23 cellular contexts compared by ENCODE assay signal in genomic region chr5:178606269-178606668, GRCh38. TPM values are rescaled to one million over a fixed set of nuclear protein-coding genes. Genes with fewer than 3 reads are reported as not detected.
DNase-seq lines count a peak whose midpoint lies in the region; ATAC-seq, FAIRE-seq and TF ChIP-seq lines count a peak whose summit lies in the region.
"Had no signal": no experiment of that assay in that cellular context is flagged by ENCODE, and none has a peak within 500 bp of the region (broad histone marks: within the 10 kb centered on the region; RNA-seq: fewer than 3 reads in every experiment).

No MANE protein-coding gene starts in this region.

- DNase-seq in Right ventricle myocardium inferior (ENCODE audit: missing footprints) (no peak), left cardiac atrium (no peak), IMR-90 (no peak), choroid plexus epithelial cell (ENCODE audit: low read depth) (peak; percentile 62), myocyte (ENCODE audit: low read depth) (peak; percentile 8), dedifferentiated amniotic fluid mesenchymal stem cell (ENCODE audit: extremely low spot score) (no peak), GF-D8 (lab: John Stamatoyannopoulos, UW) (no peak), H54 (ENCODE audit: insufficient read length, low spot score) (no peak)
- DNase-seq: CD8-positive, alpha-beta memory T cell; DND-41; HCEC 1CT; NCI-H1048; NCI-H1436 treated with DMSO at 0.1 percent for 48 hours; NCI-H2081 treated with DMSO at 0.1 percent for 48 hours; NCI-H510A treated with DMSO at 0.1 percent for 48 hours; PC-9 had no signal

- peaks cover 31% of the 10 kb centered on the region for H3K36me3 ChIP-seq in IMR-90 (ENCODE audit: control insufficient read depth, insufficient read depth, low read length)

- ATAC-seq in Right ventricle myocardium inferior: peak; percentile 31
- ATAC-seq in left cardiac atrium: no peak
- ATAC-seq in IMR-90 (ENCODE audit: low read depth): no peak; the same call in 1 of the 2 replicates
- ATAC-seq: GM12878, K562 had no signal

- H3K4me3 ChIP-seq in IMR-90 (ENCODE audit: insufficient read depth, low read depth, low read length) (no peak overlapping the region), choroid plexus epithelial cell (ENCODE audit: low read depth, low read length) (no peak overlapping the region)
- H3K4me3 ChIP-seq: BLaER1 treated with 17β-estradiol and CSF1 and Interleukin-3, amounts not matched to agents 10 nM and 100 nM; GM12878; K562; PC-9 had no signal

- H3K79me1 ChIP-seq in IMR-90 (ENCODE audit: low read depth in 1 of 2, low read length in 2 of 2): peaks cover 4 to 7% of the 10 kb centered on the region in 2 experiments; a peak in 2 of 4 replicates

- peaks cover 2% of the 10 kb centered on the region; the same call in 1 of the 2 replicates for H3K4me1 ChIP-seq in IMR-90 (ENCODE audit: control insufficient read depth, insufficient read depth, low read length)
- H3K4me1 ChIP-seq: BLaER1 treated with 17β-estradiol and CSF1 and Interleukin-3, amounts not matched to agents 10 nM and 100 nM had no signal

- no peaks in the 10 kb centered on the region for H3K9me3 ChIP-seq in IMR-90 (ENCODE audit: control insufficient read depth, insufficient read depth, low read length)

- H3K4ac ChIP-seq in IMR-90 (ENCODE audit: low read depth, low read length): no peak overlapping the region

- H3K9me1 ChIP-seq in IMR-90 (ENCODE audit: insufficient read depth, low read length): no peaks in the 10 kb centered on the region

- H3K9ac ChIP-seq in IMR-90 (ENCODE audit: low read depth, low read length): no peak overlapping the region
- H3K9ac ChIP-seq: BLaER1 treated with 17β-estradiol and CSF1 and Interleukin-3, amounts not matched to agents 10 nM and 100 nM had no signal

- H2BK120ac ChIP-seq in IMR-90 (ENCODE audit: low read depth, low read length): no peak overlapping the region

- H3K27me3 ChIP-seq in IMR-90 (ENCODE audit: control insufficient read depth, insufficient read depth, low read length): no peaks in the 10 kb centered on the region
- H3K27me3 ChIP-seq: BLaER1 treated with 17β-estradiol and CSF1 and Interleukin-3, amounts not matched to agents 10 nM and 100 nM had no signal

- H2BK5ac ChIP-seq in IMR-90 (ENCODE audit: low read depth, low read length, poor library complexity, severe bottlenecking): no peak overlapping the region

- POLR2A ChIA-PET in IMR-90 (lab: Charles Lee; ENCODE audit: unreplicated experiment): no interaction called here

- H4K91ac ChIP-seq in IMR-90 (ENCODE audit: insufficient read depth, low read depth, low read length): no peak overlapping the region

- no peak overlapping the region for H2BK15ac ChIP-seq in IMR-90 (ENCODE audit: low read depth, low read length)

- dilution Hi-C loops in IMR-90 (cut with HindIII; ENCODE audit: low sequenced_read_pairs, unreplicated experiment): no loop called here

- no peak overlapping the region for H3K18ac ChIP-seq in IMR-90 (ENCODE audit: low read depth, low read length)

- 100% methylated on average over 2 of the region's 3 CpGs; no CpG with 5 or more reads in 1 of the 2 experiments for WGBS in IMR-90 (ENCODE audit: extremely low coverage in 2 of 2, insufficient read length in 1 of 2), 2 experiments

- no peak for FAIRE-seq in H54 (lab: Jason Lieb, UNC)
- FAIRE-seq: A204.1, G401.6, GM18507, K562 had no signal

- TF ChIP-seq CTCF in IMR-90 (conservative IDR thresholded peaks at IDR 0.05; ENCODE audit: low read depth, low read length) (no peak), choroid plexus epithelial cell (conservative IDR thresholded peaks at IDR 0.05; ENCODE audit: low read depth, low read length) (no peak)

- H3K27ac ChIP-seq in IMR-90 (ENCODE audit: insufficient read depth, low read length): no peak overlapping the region
- H3K27ac ChIP-seq: BLaER1 treated with 17β-estradiol and CSF1 and Interleukin-3, amounts not matched to agents 10 nM and 100 nM; HL-60; PC-9 had no signal

- H4K20me1 ChIP-seq in IMR-90 (ENCODE audit: insufficient read depth, low read length): no peaks in the 10 kb centered on the region

- no peak overlapping the region for H2AFZ ChIP-seq in IMR-90 (replicated peaks; ENCODE audit: low read length, poor library complexity)
- H2AFZ ChIP-seq: PC-9 had no signal

- no TSS peak for BruUV-seq in IMR-90 (replicated peaks; lab: Mats Ljungman, UMichigan)

- no peak overlapping the region for H2AK9ac ChIP-seq in IMR-90 (replicated peaks; ENCODE audit: low read depth, low read length, poor library complexity)

- in situ Hi-C loops in IMR-90 (cut with MboI; ENCODE audit: low sequenced_read_pairs): no loop called here

- H3K23ac ChIP-seq in IMR-90 (ENCODE audit: low read depth, low read length): no peak overlapping the region

- no peak overlapping the region for H3K4me2 ChIP-seq in IMR-90 (ENCODE audit: low read depth, low read length)
- H3K4me2 ChIP-seq: BLaER1 treated with 17β-estradiol and CSF1 and Interleukin-3, amounts not matched to agents 10 nM and 100 nM; PC-9 had no signal

- no peak overlapping the region for H4K8ac ChIP-seq in IMR-90 (ENCODE audit: low read depth in 2 of 2, low read length in 2 of 2)

- no peak for TF ChIP-seq RAD21 in IMR-90 (IDR thresholded peaks at IDR 0.05; ENCODE audit: low read length)

- no peak overlapping the region for H3K56ac ChIP-seq in IMR-90 (ENCODE audit: extremely low read depth, insufficient read depth, low read length)

- no peak overlapping the region for H2AK5ac ChIP-seq in IMR-90 (ENCODE audit: low read depth, low read length)

- H2BK20ac ChIP-seq in IMR-90 (ENCODE audit: low read depth, low read length): no peak overlapping the region

- CTCF ChIA-PET in IMR-90 (lab: Yijun Ruan, JAX): no interaction called here

- intact Hi-C loops in Right ventricle myocardium inferior (cut with DNase I) (no loop called here), left cardiac atrium (cut with DNase I) (no loop called here), IMR-90 (cut with micrococcal nuclease) (loop anchor here (5.0 kb wide), 1 partner anchor 1626 kb away; no protein-coding TSS in a partner anchor)

- TF ChIP-seq POLR2A in IMR-90 (IDR thresholded peaks at IDR 0.05; ENCODE audit: low read depth, low read length) (no peak), H54 (IDR thresholded peaks at IDR 0.05; ENCODE audit: low read depth, low read length) (no peak)

- no peak overlapping the region for H4K5ac ChIP-seq in IMR-90 (ENCODE audit: low read depth, low read length)

- H3K14ac ChIP-seq in IMR-90 (replicated peaks; ENCODE audit: low read depth, low read length): no peak overlapping the region

TF ChIP-seq in IMR-90, 13 proteins besides CTCF, POLR2A, EP300 and RAD21:
- TF ChIP-seq CEBPB (IDR thresholded peaks at IDR 0.05; ENCODE audit: low read depth, low read length): 0 out of 2 replicates have a peak, but pooled peaks have one; percentile 27
- TF ChIP-seq NFE2L2 (IDR thresholded peaks at IDR 0.05; ENCODE audit: low read depth, low read length): no peak

RNA-seq across cellular contexts. Expression of gene COL23A1, which starts 16.1 kb away (rescaled TPM):
- total RNA-seq in Right ventricle myocardium inferior (22.5 TPM), left cardiac atrium (1 to 10 TPM; 5.5 to 6.0 TPM), IMR-90 (2012; rRNA removed) (not detected in 2 replicates), myocyte (0.19 and 0.21 TPM in 2 replicates)
- polyA plus RNA-seq in IMR-90 (2012; rRNA removed): not detected in 2 replicates
- polyA plus RNA-seq in IMR-90 (2012; cell fraction: cytosol; rRNA removed): not detected in 2 replicates
- 0.03 TPM in 1 of 2 replicates, not detected in the other for polyA plus RNA-seq in IMR-90 (2012; cell fraction: nucleus; rRNA removed; ENCODE audit: low replicate concordance)
- polyA plus RNA-seq in myocyte (2012): 0.49 TPM
- total RNA-seq: PC-9 had no signal
- polyA plus RNA-seq: CD8-positive, alpha-beta memory T cell; K562 had no signal

RNA-seq across cellular contexts. Expression of gene CLK4, which starts 20.6 kb away (rescaled TPM):
- total RNA-seq in Right ventricle myocardium inferior (20.5 TPM), left cardiac atrium (10 to 100 TPM; 15.6 to 17.5 TPM), IMR-90 (2012; rRNA removed) (8.2 and 14.4 TPM in 2 replicates), myocyte (23.8 and 28.1 TPM in 2 replicates)
- 9.4 and 11.9 TPM in 2 replicates for polyA plus RNA-seq in IMR-90 (2012; rRNA removed)
- 0.62 and 1.7 TPM in 2 replicates for polyA plus RNA-seq in IMR-90 (2012; cell fraction: cytosol; rRNA removed)
- 7.0 and 69.5 TPM in 2 replicates for polyA plus RNA-seq in IMR-90 (2012; cell fraction: nucleus; rRNA removed; ENCODE audit: low replicate concordance)
- 10.2 TPM for polyA plus RNA-seq in myocyte (2012)

Comparison
In these comparisons a context has a peak if more than half of its experiments do, and no peak if none do; other contexts are left out.
1. DNase-seq: peak in choroid plexus epithelial cell (single experiment) and myocyte (single experiment); none in Right ventricle myocardium inferior (single experiment), left cardiac atrium (single experiment), IMR-90 (single experiment), dedifferentiated amniotic fluid mesenchymal stem cell (single experiment), GF-D8 (single experiment) and H54 (single experiment).